In the genomic region with DNA sequence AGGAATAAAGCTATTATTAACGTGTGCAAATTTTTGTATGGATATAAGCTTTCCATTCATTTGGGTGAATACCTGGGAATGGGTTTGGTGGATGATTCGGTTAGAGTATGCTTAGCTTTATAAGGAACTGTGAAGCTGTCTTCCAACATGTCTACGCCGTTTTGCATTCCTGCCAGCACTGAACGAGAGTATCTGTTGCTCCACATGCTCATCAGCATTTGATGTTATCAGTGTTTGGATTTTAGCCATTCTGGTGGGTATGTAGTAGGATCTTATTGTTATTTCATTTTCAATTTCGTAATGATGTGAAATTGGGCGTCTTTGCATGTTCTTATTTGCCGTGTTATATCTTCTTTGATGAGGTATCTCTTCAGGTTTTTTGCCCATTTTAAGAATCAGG, we compare ENCODE assay signal across 24 cellular contexts.
"Had no signal": no experiment of that assay in that cellular context is flagged by ENCODE, and none has a peak within 500 bp of the region (broad histone marks: within the 10 kb centered on the region; RNA-seq: fewer than 3 reads in every experiment).

No MANE protein-coding gene starts in this region.

- H3K27me3 Mint-ChIP-seq: activated CD4-positive, alpha-beta T cell treated with anti-CD3 and anti-CD28 coated beads, Interleukin-2, amount 10 ng/mL, durations not matched to agents 7 days and 5 days; activated naive CD4-positive, alpha-beta T cell treated with anti-CD3 and anti-CD28 coated beads, Interleukin-2, amount 50 U/mL, for 24 hours; activated naive CD8-positive, alpha-beta T cell treated with anti-CD3 and anti-CD28 coated beads, Interleukin-2, amount 50 U/mL, for 24 hours; naive B cell had no signal

- H2AFZ ChIP-seq: hepatocyte, parathyroid adenoma had no signal

- ATAC-seq: activated CD8-positive, alpha-beta T cell treated with anti-CD3 and anti-CD28 coated beads, Interleukin-2, amount 10 ng/mL, durations not matched to agents 7 days and 5 days; activated naive CD8-positive, alpha-beta T cell treated with anti-CD3 and anti-CD28 coated beads, Interleukin-2, amount 50 U/mL, for 24 hours had no signal

- DNase-seq: activated CD4-positive, alpha-beta T cell treated with anti-CD3 and anti-CD28 coated beads for 1 hour; activated CD4-positive, alpha-beta T cell treated with anti-CD3 and anti-CD28 coated beads, Interleukin-2, amount 10 ng/mL, durations not matched to agents 7 days and 5 days; activated CD8-positive, alpha-beta T cell treated with anti-CD3 and anti-CD28 coated beads, Interleukin-2, amount 10 ng/mL, durations not matched to agents 7 days and 5 days; activated naive CD8-positive, alpha-beta T cell treated with anti-CD3 and anti-CD28 coated beads, Interleukin-2, amount 50 U/mL, for 24 hours; central memory CD4-positive, alpha-beta T cell; dermis blood vessel endothelial cell; effector CD4-positive, alpha-beta T cell; naive B cell; nucleus accumbens; stimulated activated CD4-positive, alpha-beta T cell treated with anti-CD3 and anti-CD28 coated beads, Interleukin-2, amount 100 ng/mL, for 24 hours; stimulated activated naive CD4-positive, alpha-beta T cell; T-helper 2 cell had no signal

- H3K27ac Mint-ChIP-seq: activated CD4-positive, alpha-beta T cell treated with anti-CD3 and anti-CD28 coated beads, Interleukin-2, amount 10 ng/mL, durations not matched to agents 7 days and 5 days; activated CD8-positive, alpha-beta T cell treated with anti-CD3 and anti-CD28 coated beads, Interleukin-2, amount 10 ng/mL, durations not matched to agents 7 days and 5 days; activated naive CD4-positive, alpha-beta T cell treated with anti-CD3 and anti-CD28 coated beads, Interleukin-2, amount 50 U/mL, for 24 hours; activated naive CD8-positive, alpha-beta T cell treated with anti-CD3 and anti-CD28 coated beads, Interleukin-2, amount 50 U/mL, for 24 hours; activated T-helper 2 cell treated with anti-CD3 and anti-CD28 coated beads, Interferon-gamma antibody, Interleukin-2, Interleukin-4, amounts not matched to agents 10 μg/mL and 5 μg/mL and 100 μg/mL, durations not matched to agents 14 hours and 24 hours and 36 hours; mesothelial cell of epicardium had no signal

- H3K9me3 Mint-ChIP-seq: activated naive CD4-positive, alpha-beta T cell treated with anti-CD3 and anti-CD28 coated beads, Interleukin-2, amount 50 U/mL, for 24 hours; activated naive CD8-positive, alpha-beta T cell treated with anti-CD3 and anti-CD28 coated beads, Interleukin-2, amount 50 U/mL, for 24 hours; activated T-helper 2 cell treated with anti-CD3 and anti-CD28 coated beads, Interferon-gamma antibody, Interleukin-2, Interleukin-4, amounts not matched to agents 10 μg/mL and 5 μg/mL and 100 μg/mL, durations not matched to agents 14 hours and 24 hours and 36 hours had no signal

- H3K9me3 ChIP-seq: breast epithelium, right atrium auricular region had no signal

- H3K9ac ChIP-seq: parathyroid adenoma had no signal

- H3K4me2 ChIP-seq: hepatocyte, smooth muscle cell had no signal

- H3K4me1 Mint-ChIP-seq: mesothelial cell of epicardium had no signal

- H3K4me1 ChIP-seq: breast epithelium, parathyroid adenoma, right atrium auricular region, tibial nerve had no signal

- H3K4me3 Mint-ChIP-seq: activated CD4-positive, alpha-beta T cell treated with anti-CD3 and anti-CD28 coated beads, Interleukin-2, amount 10 ng/mL, durations not matched to agents 7 days and 5 days; activated CD8-positive, alpha-beta T cell treated with anti-CD3 and anti-CD28 coated beads, Interleukin-2, amount 10 ng/mL, durations not matched to agents 7 days and 5 days; activated naive CD4-positive, alpha-beta T cell treated with anti-CD3 and anti-CD28 coated beads, Interleukin-2, amount 50 U/mL, for 24 hours; activated naive CD8-positive, alpha-beta T cell treated with anti-CD3 and anti-CD28 coated beads, Interleukin-2, amount 50 U/mL, for 24 hours; mesothelial cell of epicardium; naive B cell; neural crest cell had no signal

- H3K4me3 ChIP-seq: breast epithelium, hepatocyte, right atrium auricular region, SK-N-MC, smooth muscle cell, tibial nerve had no signal

- H3K27ac ChIP-seq: breast epithelium, epithelial cell of prostate, hepatocyte, parathyroid adenoma, right atrium auricular region, SK-N-MC, tibial nerve had no signal

- H3K27me3 ChIP-seq: breast epithelium, hepatocyte, right atrium auricular region, tibial nerve had no signal

- H3K36me3 ChIP-seq: breast epithelium, right atrium auricular region had no signal
